8 cellular contexts compared by ENCODE assay signal in the genomic region with DNA sequence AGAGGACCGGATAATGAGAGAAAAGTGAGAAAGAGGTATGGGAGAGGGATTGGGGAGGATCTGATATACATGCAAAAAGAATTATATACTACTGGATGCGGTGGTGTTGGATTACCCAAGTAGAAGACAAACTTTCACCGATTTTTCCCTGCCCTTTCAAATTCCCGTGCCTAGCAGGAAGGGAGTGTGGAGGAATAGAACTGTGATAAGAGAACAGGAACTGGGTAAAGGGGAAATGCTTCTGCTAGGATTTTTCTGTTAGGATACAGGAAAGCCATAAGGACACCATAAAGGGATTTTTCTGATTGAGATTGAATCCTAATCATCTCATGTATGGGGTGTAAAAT. TPM values are rescaled to one million over a fixed set of nuclear protein-coding genes. Genes with fewer than 3 reads are reported as not detected.
A peak's percentile ranks its signal among the peaks of the same experiment; 100 is the strongest.
DNase-seq lines count a peak whose midpoint lies in the region; ATAC-seq and TF ChIP-seq lines count a peak whose summit lies in the region.

No MANE protein-coding gene starts in this region.

- no peak for TF ChIP-seq CTCF in WERI-Rb-1 (IDR thresholded peaks at IDR 0.05; ENCODE audit: low read depth, low read length)
- TF ChIP-seq CTCF in gastroesophageal sphincter (IDR thresholded peaks at IDR 0.05): no peak
- TF ChIP-seq CTCF in progenitor cell of endocrine pancreas (IDR thresholded peaks at IDR 0.05; ENCODE audit: unreplicated experiment): no peak
- no peak for TF ChIP-seq CTCF in GM10266 (IDR thresholded peaks at IDR 0.05; ENCODE audit: control insufficient read depth, insufficient read depth, low read depth, missing control alignments)

- H3K27ac ChIP-seq in WERI-Rb-1: peak overlapping the region; percentile 80
- H3K27ac ChIP-seq in gastroesophageal sphincter: peak overlapping the region; percentile 94 to 98 (median 94)

- no peaks in the 10 kb centered on the region for H3K36me3 Mint-ChIP-seq in progenitor cell of endocrine pancreas (ENCODE audit: insufficient read depth)

- peaks cover 21% of the 10 kb centered on the region for H3K4me1 Mint-ChIP-seq in progenitor cell of endocrine pancreas (ENCODE audit: low read depth)

- 0 to 3% methylated on average over 3 to 4 of the region's 4 CpGs for WGBS in gastroesophageal sphincter (ENCODE audit: low coverage in 1 of 2), 2 donors

- H3K27me3 ChIP-seq in WERI-Rb-1 (ENCODE audit: insufficient read depth, low read depth, severe bottlenecking) (no peaks in the 10 kb centered on the region), gastroesophageal sphincter (no peaks in the 10 kb centered on the region)

- ATAC-seq in HG02870 (IDR thresholded peaks at IDR 0.05; ENCODE audit: unreplicated experiment): peak; percentile 1
- peak; percentile 40 for ATAC-seq in gastroesophageal sphincter

- peak overlapping the region; percentile 100 for H3K4me3 Mint-ChIP-seq in progenitor cell of endocrine pancreas (ENCODE audit: low read depth)

- no peak for TF ChIP-seq POLR2A in gastroesophageal sphincter (IDR thresholded peaks at IDR 0.05)

- H3K9me3 Mint-ChIP-seq in progenitor cell of endocrine pancreas (ENCODE audit: low read depth): no peaks in the 10 kb centered on the region

- H3K4me3 ChIP-seq in WERI-Rb-1 (ENCODE audit: low read depth, low read length) (peak overlapping the region; percentile 88), gastroesophageal sphincter (peak overlapping the region; percentile 78 to 79)

- TF ChIP-seq EP300 in gastroesophageal sphincter (IDR thresholded peaks at IDR 0.05): no peak

- H3K9me3 ChIP-seq in WERI-Rb-1 (ENCODE audit: severe bottlenecking) (no peaks in the 10 kb centered on the region), gastroesophageal sphincter (no peaks in the 10 kb centered on the region)

- DNase-seq in DMS53 treated with DMSO at 0.1 percent for 48 hours (lab: John Stamatoyannopoulos, UW; ENCODE audit: unreplicated experiment) (peak; percentile 46), WERI-Rb-1 (no peak), progenitor cell of endocrine pancreas (ENCODE audit: low spot score, unreplicated experiment) (no peak), NAMALWA (ENCODE audit: low spot score) (no peak), HPDE6-E6E7 (ENCODE audit: extremely low spot score) (no peak), GM10266 (ENCODE audit: extremely low spot score) (no peak)

- H3K36me3 ChIP-seq in WERI-Rb-1 (no peaks in the 10 kb centered on the region), gastroesophageal sphincter (no peaks in the 10 kb centered on the region)

- H3K4me1 ChIP-seq in gastroesophageal sphincter: peaks cover 3 to 42% (median 8%) of the 10 kb centered on the region in 3 donors

- H3K27me3 Mint-ChIP-seq in progenitor cell of endocrine pancreas: no peaks in the 10 kb centered on the region

- H3K27ac Mint-ChIP-seq in progenitor cell of endocrine pancreas: peak overlapping the region; percentile 99

RNA-seq across cellular contexts. Expression of a gene that starts 0.5 kb away (rescaled TPM):
- 10 to 100 TPM; 26.0 to 36.4 (median 34.7) TPM for total RNA-seq in gastroesophageal sphincter
- 45.0 TPM in 2 replicates for total RNA-seq in progenitor cell of endocrine pancreas
